2 cellular contexts compared by ENCODE assay signal in the genomic region with DNA sequence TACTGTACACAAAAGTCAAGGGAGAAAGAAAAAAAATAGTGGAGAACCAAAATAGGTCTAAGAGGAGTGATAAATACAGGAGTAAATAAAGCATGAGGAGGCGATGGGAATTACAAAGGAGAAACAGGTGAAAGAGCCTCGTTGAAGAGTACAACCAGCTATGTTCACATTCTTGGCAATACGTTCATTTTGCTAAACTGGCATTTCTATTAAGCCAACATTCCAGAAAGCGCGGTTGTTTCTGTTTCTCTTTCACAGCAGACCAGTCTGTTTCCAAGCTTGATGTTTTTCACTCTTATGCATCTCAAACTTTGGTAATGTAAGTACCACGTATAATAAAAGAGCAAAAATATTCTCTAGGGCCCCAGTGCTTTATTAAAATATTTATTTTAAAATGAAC.
TF ChIP-seq lines count a peak whose summit lies in the region.

No MANE protein-coding gene starts in this region.

TF ChIP-seq in SK-N-SH, 30 proteins besides CTCF, POLR2A, EP300 and RAD21 (continued from another document):
- TF ChIP-seq PBX3 (IDR thresholded peaks at IDR 0.05) (no peak), POLR2AphosphoS5 (IDR thresholded peaks at IDR 0.05; ENCODE audit: low read depth, low read length) (no peak)
- TF ChIP-seq, protein P1, sequence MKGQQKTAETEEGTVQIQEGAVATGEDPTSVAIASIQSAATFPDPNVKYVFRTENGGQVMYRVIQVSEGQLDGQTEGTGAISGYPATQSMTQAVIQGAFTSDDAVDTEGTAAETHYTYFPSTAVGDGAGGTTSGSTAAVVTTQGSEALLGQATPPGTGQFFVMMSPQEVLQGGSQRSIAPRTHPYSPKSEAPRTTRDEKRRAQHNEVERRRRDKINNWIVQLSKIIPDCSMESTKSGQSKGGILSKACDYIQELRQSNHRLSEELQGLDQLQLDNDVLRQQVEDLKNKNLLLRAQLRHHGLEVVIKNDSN (IDR thresholded peaks at IDR 0.05; ENCODE audit: borderline replicate concordance, low read depth): no peak

TF ChIP-seq in SK-N-SH treated with all-trans-retinoic acid at 6 μM for 48 hours, 23 proteins besides CTCF, POLR2A, EP300 and RAD21 (continued from another document):
- TF ChIP-seq, protein P2, sequence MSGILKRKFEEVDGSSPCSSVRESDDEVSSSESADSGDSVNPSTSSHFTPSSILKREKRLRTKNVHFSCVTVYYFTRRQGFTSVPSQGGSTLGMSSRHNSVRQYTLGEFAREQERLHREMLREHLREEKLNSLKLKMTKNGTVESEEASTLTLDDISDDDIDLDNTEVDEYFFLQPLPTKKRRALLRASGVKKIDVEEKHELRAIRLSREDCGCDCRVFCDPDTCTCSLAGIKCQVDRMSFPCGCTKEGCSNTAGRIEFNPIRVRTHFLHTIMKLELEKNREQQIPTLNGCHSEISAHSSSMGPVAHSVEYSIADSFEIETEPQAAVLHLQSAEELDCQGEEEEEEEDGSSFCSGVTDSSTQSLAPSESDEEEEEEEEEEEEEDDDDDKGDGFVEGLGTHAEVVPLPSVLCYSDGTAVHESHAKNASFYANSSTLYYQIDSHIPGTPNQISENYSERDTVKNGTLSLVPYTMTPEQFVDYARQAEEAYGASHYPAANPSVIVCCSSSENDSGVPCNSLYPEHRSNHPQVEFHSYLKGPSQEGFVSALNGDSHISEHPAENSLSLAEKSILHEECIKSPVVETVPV (CRISPR knock-in tag; IDR thresholded peaks at IDR 0.05): no peak
- TF ChIP-seq PPARA (CRISPR knock-in tag; IDR thresholded peaks at IDR 0.05; ENCODE audit: borderline replicate concordance): no peak
- TF ChIP-seq ISL1 (CRISPR knock-in tag; IDR thresholded peaks at IDR 0.05): no peak
- TF ChIP-seq ZNF70 (CRISPR knock-in tag; IDR thresholded peaks at IDR 0.05): no peak
